1 cellular context compared by ENCODE assay signal in the genomic region with DNA sequence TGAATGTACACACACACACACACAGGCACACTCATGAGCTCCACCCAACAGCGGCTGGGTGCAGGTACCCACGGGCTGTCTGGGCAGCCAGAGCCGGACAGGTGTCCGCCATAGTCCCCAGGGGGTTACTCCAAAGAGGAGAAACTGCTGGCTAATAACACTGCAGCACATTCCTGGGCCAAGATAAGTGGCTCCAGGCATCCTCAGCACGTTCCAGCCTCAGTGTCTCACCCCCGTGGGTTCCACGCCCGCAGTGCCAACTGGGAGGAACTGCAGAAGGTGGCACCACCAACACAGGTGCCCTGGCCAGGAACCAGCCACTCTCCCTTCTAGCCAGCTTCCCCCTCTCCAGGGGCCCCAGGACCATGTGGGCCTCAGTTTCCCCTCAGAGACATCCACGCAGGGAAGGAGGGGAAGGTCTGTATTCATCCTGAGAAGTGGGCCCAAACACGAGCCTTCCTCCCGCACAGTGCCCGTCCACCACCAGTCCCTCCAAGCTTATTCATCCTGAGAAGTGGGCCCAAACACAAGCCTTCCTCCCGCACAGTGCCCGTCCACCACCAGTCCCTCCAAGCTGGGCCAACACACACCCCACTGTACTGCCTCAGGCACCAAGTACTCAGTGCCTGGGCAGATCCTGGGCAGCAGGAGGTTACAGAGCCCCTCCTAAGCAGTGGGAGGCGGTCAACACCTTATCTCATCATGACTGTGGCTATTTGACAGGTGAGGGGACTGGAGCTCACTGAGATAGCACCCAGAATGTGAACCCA.
TF ChIP-seq lines count a peak whose summit lies in the region.

No MANE protein-coding gene starts in this region.

TF ChIP-seq in HepG2, 621 proteins besides CTCF, POLR2A, EP300 and RAD21 (continued from another document):
- TF ChIP-seq ZNF639 (CRISPR knock-in tag; conservative IDR thresholded peaks at IDR 0.05) (no peak), GLMP (CRISPR knock-in tag; IDR thresholded peaks at IDR 0.05; ENCODE audit: borderline replicate concordance) (no peak), REL (CRISPR knock-in tag; conservative IDR thresholded peaks at IDR 0.05) (no peak), ZKSCAN8 (CRISPR knock-in tag; IDR thresholded peaks at IDR 0.05; ENCODE audit: borderline replicate concordance) (no peak), AHR (CRISPR knock-in tag; IDR thresholded peaks at IDR 0.05) (no peak), SRSF9 (IDR thresholded peaks at IDR 0.05; ENCODE audit: borderline replicate concordance, insufficient read depth, low read depth, low read length, poor library complexity, severe bottlenecking) (no peak), CC2D1A (CRISPR knock-in tag; IDR thresholded peaks at IDR 0.05) (no peak), ZFP90 (CRISPR knock-in tag; IDR thresholded peaks at IDR 0.05; ENCODE audit: borderline replicate concordance) (no peak), ZNF431 (CRISPR knock-in tag; IDR thresholded peaks at IDR 0.05; ENCODE audit: borderline replicate concordance, low read depth) (no peak), KLF15 (CRISPR knock-in tag; IDR thresholded peaks at IDR 0.05; ENCODE audit: borderline replicate concordance) (no peak), HOXA3 (CRISPR knock-in tag; IDR thresholded peaks at IDR 0.05) (no peak), KDM5B (CRISPR knock-in tag; IDR thresholded peaks at IDR 0.05; ENCODE audit: borderline replicate concordance) (no peak), ERF (CRISPR knock-in tag; IDR thresholded peaks at IDR 0.05) (no peak), ZNF567 (CRISPR knock-in tag; IDR thresholded peaks at IDR 0.05; ENCODE audit: borderline replicate concordance) (no peak), ZNF619 (CRISPR knock-in tag; IDR thresholded peaks at IDR 0.05) (no peak), ZNF547 (CRISPR knock-in tag; IDR thresholded peaks at IDR 0.05) (no peak)
- TF ChIP-seq, protein P1, sequence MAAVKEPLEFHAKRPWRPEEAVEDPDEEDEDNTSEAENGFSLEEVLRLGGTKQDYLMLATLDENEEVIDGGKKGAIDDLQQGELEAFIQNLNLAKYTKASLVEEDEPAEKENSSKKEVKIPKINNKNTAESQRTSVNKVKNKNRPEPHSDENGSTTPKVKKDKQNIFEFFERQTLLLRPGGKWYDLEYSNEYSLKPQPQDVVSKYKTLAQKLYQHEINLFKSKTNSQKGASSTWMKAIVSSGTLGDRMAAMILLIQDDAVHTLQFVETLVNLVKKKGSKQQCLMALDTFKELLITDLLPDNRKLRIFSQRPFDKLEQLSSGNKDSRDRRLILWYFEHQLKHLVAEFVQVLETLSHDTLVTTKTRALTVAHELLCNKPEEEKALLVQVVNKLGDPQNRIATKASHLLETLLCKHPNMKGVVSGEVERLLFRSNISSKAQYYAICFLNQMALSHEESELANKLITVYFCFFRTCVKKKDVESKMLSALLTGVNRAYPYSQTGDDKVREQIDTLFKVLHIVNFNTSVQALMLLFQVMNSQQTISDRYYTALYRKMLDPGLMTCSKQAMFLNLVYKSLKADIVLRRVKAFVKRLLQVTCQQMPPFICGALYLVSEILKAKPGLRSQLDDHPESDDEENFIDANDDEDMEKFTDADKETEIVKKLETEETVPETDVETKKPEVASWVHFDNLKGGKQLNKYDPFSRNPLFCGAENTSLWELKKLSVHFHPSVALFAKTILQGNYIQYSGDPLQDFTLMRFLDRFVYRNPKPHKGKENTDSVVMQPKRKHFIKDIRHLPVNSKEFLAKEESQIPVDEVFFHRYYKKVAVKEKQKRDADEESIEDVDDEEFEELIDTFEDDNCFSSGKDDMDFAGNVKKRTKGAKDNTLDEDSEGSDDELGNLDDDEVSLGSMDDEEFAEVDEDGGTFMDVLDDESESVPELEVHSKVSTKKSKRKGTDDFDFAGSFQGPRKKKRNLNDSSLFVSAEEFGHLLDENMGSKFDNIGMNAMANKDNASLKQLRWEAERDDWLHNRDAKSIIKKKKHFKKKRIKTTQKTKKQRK (IDR thresholded peaks at IDR 0.05; ENCODE audit: low read length) = no peak
